In genomic region chr7:35906191-35906908, GRCh38 we compare ENCODE assay signal across 8 cellular contexts.
DNase-seq lines count a peak whose midpoint lies in the region; ATAC-seq and TF ChIP-seq lines count a peak whose summit lies in the region.

No MANE protein-coding gene starts in this region.

- DNase-seq in DMS79 (lab: John Stamatoyannopoulos, UW): peak; percentile 23
- DNase-seq in LHCN-M2 (ENCODE audit: low read depth): peak; percentile 79
- peak; percentile 74 for DNase-seq in RPMI7951 (ENCODE audit: low read depth)
- DNase-seq in activated T-helper 1 cell treated with Interleukin-2 at 50 U/mL for 16 hours (ENCODE audit: low read depth): peak; percentile 30
- DNase-seq in fibroblast of pulmonary artery (ENCODE audit: low read depth): peak; percentile 89
- peak; percentile 77 for DNase-seq in testis

- ATAC-seq in GM21737 (IDR thresholded peaks at IDR 0.05; ENCODE audit: unreplicated experiment): peak; percentile 75

- H3K27ac ChIP-seq in neutrophil (no peak overlapping the region), testis (no peak overlapping the region)

- intact Hi-C loops in testis (cut with DNase I; ENCODE audit: low total_unique reads): loop anchor here (5.0 kb wide), 1 partner anchor 199 kb away; no protein-coding TSS in a partner anchor

- no peak overlapping the region for H3K4me3 ChIP-seq in fibroblast of pulmonary artery (replicated peaks; ENCODE audit: low read depth, low read length)
- no peak overlapping the region for H3K4me3 ChIP-seq in neutrophil (ENCODE audit: low read depth in 1 of 2, low read length in 1 of 2)
- H3K4me3 ChIP-seq in testis: no peak overlapping the region

- H3K4me1 ChIP-seq in neutrophil (ENCODE audit: control insufficient read depth in 1 of 2, insufficient read depth in 1 of 2, low read depth in 1 of 2, low read length in 1 of 2): no peaks in the 10 kb centered on the region
- peaks cover 4% of the 10 kb centered on the region for H3K4me1 ChIP-seq in testis

- H3K36me3 ChIP-seq in neutrophil (peaks cover 36% of the 10 kb centered on the region), testis (ENCODE audit: low read depth, missing control alignments) (no peaks in the 10 kb centered on the region)

- TF ChIP-seq CTCF in fibroblast of pulmonary artery (IDR thresholded peaks at IDR 0.05; ENCODE audit: low read length, missing control alignments) (peak; percentile 90), neutrophil (IDR thresholded peaks at IDR 0.05) (peak; percentile 82), testis (IDR thresholded peaks at IDR 0.05) (peak; percentile 76 to 94 (median 91))

- no peak for TF ChIP-seq POLR2A in testis (IDR thresholded peaks at IDR 0.05)

- H3K27me3 ChIP-seq in neutrophil (no peaks in the 10 kb centered on the region), testis (no peaks in the 10 kb centered on the region)

- H3K9me3 ChIP-seq in neutrophil (no peaks in the 10 kb centered on the region), testis (no peaks in the 10 kb centered on the region)

- WGBS in testis, 2 donors: 46 to 58% methylated on average over 2 of the region's 2 CpGs

Comparison
In these comparisons a context has a peak if more than half of its experiments do, and no peak if none do; other contexts are left out.
1. DNase-seq: peak in every context shown above with its lines; median percentile 89 in fibroblast of pulmonary artery; 79 in LHCN-M2; 77 in testis; 74 in RPMI7951; 30 in activated T-helper 1 cell treated with Interleukin-2 at 50 U/mL for 16 hours; 23 in DMS79.